9 cellular contexts compared by ENCODE assay signal in genomic region chr19:6801397-6802086, GRCh38. TPM values are rescaled to one million over a fixed set of nuclear protein-coding genes. Genes with fewer than 3 reads are reported as not detected.
DNase-seq lines count a peak whose midpoint lies in the region; ATAC-seq and TF ChIP-seq lines count a peak whose summit lies in the region.
"Had no signal": no experiment of that assay in that cellular context is flagged by ENCODE, and none has a peak within 500 bp of the region (broad histone marks: within the 10 kb centered on the region; RNA-seq: fewer than 3 reads in every experiment).

No MANE protein-coding gene starts in this region.

- no peaks in the 10 kb centered on the region for H3K27me3 Mint-ChIP-seq in glutamatergic neuron (ENCODE audit: unreplicated experiment)

- H3K4me3 Mint-ChIP-seq in glutamatergic neuron (ENCODE audit: unreplicated experiment): no peak overlapping the region

- no peak for TF ChIP-seq CTCF in glutamatergic neuron (IDR thresholded peaks at IDR 0.05; ENCODE audit: partially characterized antibody, unreplicated experiment)

- peak overlapping the region; percentile 48 to 51 for H3K4me3 ChIP-seq in muscle layer of duodenum (ENCODE audit: low read depth in 1 of 2, low read length in 2 of 2)

- no peaks in the 10 kb centered on the region for H3K27me3 ChIP-seq in muscle layer of duodenum (ENCODE audit: low read depth, low read length)

- H3K9me3 ChIP-seq in muscle layer of duodenum (ENCODE audit: control insufficient read depth in 1 of 2, low read length in 2 of 2): no peaks in the 10 kb centered on the region

- DNase-seq in AML-193 (lab: John Stamatoyannopoulos, UW) (peak; percentile 85 to 88), NCI-H1436 (lab: John Stamatoyannopoulos, UW) (peak; percentile 80), glutamatergic neuron (no peak)
- DNase-seq in activated CD4-positive, alpha-beta T cell treated with anti-CD3 and anti-CD28 coated beads, Interleukin-2, amount 50 U/mL, for 24 hours (ENCODE audit: low read depth in 1 of 2, low spot score in 1 of 2): peak; percentile 70 to 76
- peak; percentile 72 for DNase-seq in effector CD4-positive, alpha-beta T cell
- DNase-seq in stimulated activated naive CD4-positive, alpha-beta T cell (lab: John Stamatoyannopoulos, UW): peak; percentile 60 to 93 (median 80)

- H3K9me3 Mint-ChIP-seq in glutamatergic neuron (ENCODE audit: unreplicated experiment): peaks cover 5% of the 10 kb centered on the region

- no peaks in the 10 kb centered on the region for H3K4me1 Mint-ChIP-seq in glutamatergic neuron (ENCODE audit: low read depth, unreplicated experiment)

- ATAC-seq in GM19463 (IDR thresholded peaks at IDR 0.05; ENCODE audit: unreplicated experiment): peak; percentile 43

- no peaks in the 10 kb centered on the region for H3K36me3 ChIP-seq in muscle layer of duodenum (ENCODE audit: control insufficient read depth in 1 of 2, insufficient read depth in 2 of 2, low read length in 2 of 2)

- peaks cover 5 to 8% of the 10 kb centered on the region in 2 donors for H3K4me1 ChIP-seq in muscle layer of duodenum (ENCODE audit: control insufficient read depth in 1 of 2, insufficient read depth in 2 of 2, low read length in 2 of 2)

- H3K36me3 Mint-ChIP-seq in glutamatergic neuron (ENCODE audit: unreplicated experiment): no peaks in the 10 kb centered on the region

- no peak overlapping the region for H3K27ac ChIP-seq in muscle layer of duodenum (ENCODE audit: low read length)

- H3K27ac Mint-ChIP-seq in glutamatergic neuron (ENCODE audit: unreplicated experiment): no peak overlapping the region

RNA-seq across cellular contexts. Expression of gene VAV1, which starts 29.0 kb away (rescaled TPM):
- total RNA-seq in glutamatergic neuron (ENCODE audit: unreplicated experiment): not detected

RNA-seq across cellular contexts. Expression of gene SH2D3A, which starts 34.3 kb away (rescaled TPM):
- total RNA-seq in glutamatergic neuron (ENCODE audit: unreplicated experiment): 0.32 TPM
- total RNA-seq: skeletal muscle tissue had no signal
